In genomic region chr2:163667064-163667887, GRCh38 we compare ENCODE assay signal across 1 cellular context.
TF ChIP-seq lines count a peak whose summit lies in the region.

No MANE protein-coding gene starts in this region.

TF ChIP-seq in SK-N-SH, 30 proteins besides CTCF, POLR2A, EP300 and RAD21 (continued from another document):
- TF ChIP-seq, protein P1, sequence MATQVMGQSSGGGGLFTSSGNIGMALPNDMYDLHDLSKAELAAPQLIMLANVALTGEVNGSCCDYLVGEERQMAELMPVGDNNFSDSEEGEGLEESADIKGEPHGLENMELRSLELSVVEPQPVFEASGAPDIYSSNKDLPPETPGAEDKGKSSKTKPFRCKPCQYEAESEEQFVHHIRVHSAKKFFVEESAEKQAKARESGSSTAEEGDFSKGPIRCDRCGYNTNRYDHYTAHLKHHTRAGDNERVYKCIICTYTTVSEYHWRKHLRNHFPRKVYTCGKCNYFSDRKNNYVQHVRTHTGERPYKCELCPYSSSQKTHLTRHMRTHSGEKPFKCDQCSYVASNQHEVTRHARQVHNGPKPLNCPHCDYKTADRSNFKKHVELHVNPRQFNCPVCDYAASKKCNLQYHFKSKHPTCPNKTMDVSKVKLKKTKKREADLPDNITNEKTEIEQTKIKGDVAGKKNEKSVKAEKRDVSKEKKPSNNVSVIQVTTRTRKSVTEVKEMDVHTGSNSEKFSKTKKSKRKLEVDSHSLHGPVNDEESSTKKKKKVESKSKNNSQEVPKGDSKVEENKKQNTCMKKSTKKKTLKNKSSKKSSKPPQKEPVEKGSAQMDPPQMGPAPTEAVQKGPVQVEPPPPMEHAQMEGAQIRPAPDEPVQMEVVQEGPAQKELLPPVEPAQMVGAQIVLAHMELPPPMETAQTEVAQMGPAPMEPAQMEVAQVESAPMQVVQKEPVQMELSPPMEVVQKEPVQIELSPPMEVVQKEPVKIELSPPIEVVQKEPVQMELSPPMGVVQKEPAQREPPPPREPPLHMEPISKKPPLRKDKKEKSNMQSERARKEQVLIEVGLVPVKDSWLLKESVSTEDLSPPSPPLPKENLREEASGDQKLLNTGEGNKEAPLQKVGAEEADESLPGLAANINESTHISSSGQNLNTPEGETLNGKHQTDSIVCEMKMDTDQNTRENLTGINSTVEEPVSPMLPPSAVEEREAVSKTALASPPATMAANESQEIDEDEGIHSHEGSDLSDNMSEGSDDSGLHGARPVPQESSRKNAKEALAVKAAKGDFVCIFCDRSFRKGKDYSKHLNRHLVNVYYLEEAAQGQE (IDR thresholded peaks at IDR 0.05; ENCODE audit: low read depth, low read length), result peak; percentile 68; the same call in 1 of the 2 replicates
- TF ChIP-seq IRF3 (IDR thresholded peaks at IDR 0.05; ENCODE audit: low read depth, low read length) (no peak), YY1 (IDR thresholded peaks at IDR 0.05; ENCODE audit: low read depth) (no peak), USF1 (IDR thresholded peaks at IDR 0.05; ENCODE audit: borderline replicate concordance, low read depth) (no peak), RFX5 (IDR thresholded peaks at IDR 0.05; ENCODE audit: low read length) (no peak), MXI1 (IDR thresholded peaks at IDR 0.05; ENCODE audit: low read depth, low read length) (no peak), RXRA (IDR thresholded peaks at IDR 0.05; ENCODE audit: borderline replicate concordance, low read depth) (peak; percentile 39; the same call in 1 of the 2 replicates), TAF1 (IDR thresholded peaks at IDR 0.05; ENCODE audit: borderline replicate concordance, low read depth, low read length) (no peak)
TF ChIP-seq in SK-N-SH: peak in this region for 10.
